In the genomic region with DNA sequence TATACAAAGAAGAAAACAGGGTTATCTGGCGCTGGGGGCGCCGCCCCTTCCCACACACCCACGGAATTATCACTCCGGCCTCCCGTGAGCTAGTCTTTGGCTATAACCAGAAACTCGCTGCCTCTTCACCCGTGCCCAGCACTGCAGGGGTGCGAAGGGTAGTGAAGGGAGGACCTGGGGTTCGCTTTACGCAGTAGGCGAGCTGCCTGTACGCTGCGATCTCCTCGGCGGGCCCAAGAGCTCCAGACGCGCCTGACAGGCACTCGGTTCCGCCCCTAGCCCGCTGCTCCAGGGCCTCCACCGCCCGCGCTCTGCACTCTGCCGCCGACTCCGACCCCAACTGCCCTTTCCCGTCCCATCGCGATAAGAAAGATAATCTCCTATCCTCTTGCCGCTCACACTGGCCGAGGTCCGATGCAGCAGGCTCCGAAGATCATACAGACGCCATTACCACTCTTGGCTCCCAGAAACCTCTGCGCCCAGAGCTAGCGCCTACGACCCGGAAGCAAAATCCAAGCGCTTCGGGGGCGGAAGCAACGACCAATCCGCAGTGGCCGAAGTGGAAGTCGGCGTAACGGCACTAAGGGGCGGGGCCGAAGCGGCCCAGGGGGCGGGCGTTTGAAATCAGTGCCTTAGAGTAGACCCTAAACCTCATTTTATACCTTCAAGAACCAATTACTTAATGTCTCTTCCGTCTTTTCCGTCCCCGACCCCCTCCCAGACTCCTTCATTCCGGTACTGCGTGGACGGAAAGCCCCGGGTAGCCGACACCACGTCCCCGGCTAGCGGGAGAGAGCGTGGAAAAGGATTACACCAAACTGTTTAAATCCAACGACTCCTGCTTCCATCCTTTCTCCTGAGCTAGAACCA, we compare ENCODE assay signal across 8 cellular contexts. TPM values are rescaled to one million over a fixed set of nuclear protein-coding genes. Genes with fewer than 3 reads are reported as not detected.
A peak's percentile ranks its signal among the peaks of the same experiment; 100 is the strongest.
DNase-seq lines count a peak whose midpoint lies in the region; ATAC-seq and TF ChIP-seq lines count a peak whose summit lies in the region.

Gene CWC15, minus strand, starts transcription at position 458 of the 870 bp plus-strand sequence. CDS start 1,371 bp downstream, outside the sequence.
Gene KDM4D, plus strand, starts transcription at position 611 of the 870 bp plus-strand sequence. CDS start 23,664 bp downstream, outside the sequence.

- DNase-seq in DMS153 treated with DMSO at 0.1 percent for 48 hours (lab: John Stamatoyannopoulos, UW; ENCODE audit: unreplicated experiment) (peak; percentile 86), OCI-M2 (lab: John Stamatoyannopoulos, UW; ENCODE audit: unreplicated experiment) (peak; percentile 64), erythroblast (lab: John Stamatoyannopoulos, UW) (peak; percentile 95), mucosa of gallbladder (ENCODE audit: low spot score) (peak; percentile 96)
- peak; percentile 94 for DNase-seq in activated T-cell treated with anti-CD3 and anti-CD28 coated beads, Interleukin-2, amount 50 U/mL, for 1 hour
- peak; percentile 90 for DNase-seq in stimulated activated CD8-positive, alpha-beta memory T cell treated with anti-CD3 and anti-CD28 coated beads, Interleukin-4, amount 100 ng/mL, for 24 hours (ENCODE audit: low read depth)

- TF ChIP-seq EP300 in Ishikawa (IDR thresholded peaks at IDR 0.05; ENCODE audit: borderline replicate concordance), result no peak

- TF ChIP-seq POLR2A in erythroblast (IDR thresholded peaks at IDR 0.05; ENCODE audit: low read length), result peak; percentile 81

- ATAC-seq in GM21619 (IDR thresholded peaks at IDR 0.05; ENCODE audit: unreplicated experiment), result peak; percentile 100

- TF ChIP-seq RAD21 in Ishikawa (IDR thresholded peaks at IDR 0.05; ENCODE audit: low read depth), result no peak

TF ChIP-seq in Ishikawa, 13 proteins besides CTCF, POLR2A, EP300 and RAD21:
- TF ChIP-seq FOXM1 (IDR thresholded peaks at IDR 0.05; ENCODE audit: borderline replicate concordance, low read depth) (peak; percentile 34; the same call in 1 of the 2 replicates), ZBTB7A (IDR thresholded peaks at IDR 0.05; ENCODE audit: low read depth) (no peak), TAF1 (IDR thresholded peaks at IDR 0.05; ENCODE audit: low read depth) (peak; percentile 94), USF1 (IDR thresholded peaks at IDR 0.05) (no peak), CREB1 (IDR thresholded peaks at IDR 0.05; ENCODE audit: low read depth) (peak; percentile 27; the same call in 1 of the 2 replicates), YY1 (IDR thresholded peaks at IDR 0.05; ENCODE audit: low read depth) (peak; percentile 96), TCF12 (IDR thresholded peaks at IDR 0.05; ENCODE audit: low read depth) (peak; percentile 49; the same call in 1 of the 2 replicates), TEAD4 (IDR thresholded peaks at IDR 0.05) (0 out of 2 replicates have a peak, but pooled peaks have one; percentile 18), REST (IDR thresholded peaks at IDR 0.05; ENCODE audit: low read depth) (no peak), CEBPB (IDR thresholded peaks at IDR 0.05) (no peak), EGR1 (IDR thresholded peaks at IDR 0.05) (peak; percentile 80), NFIC (IDR thresholded peaks at IDR 0.05) (no peak)
- TF ChIP-seq, protein P1, sequence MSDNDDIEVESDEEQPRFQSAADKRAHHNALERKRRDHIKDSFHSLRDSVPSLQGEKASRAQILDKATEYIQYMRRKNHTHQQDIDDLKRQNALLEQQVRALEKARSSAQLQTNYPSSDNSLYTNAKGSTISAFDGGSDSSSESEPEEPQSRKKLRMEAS (IDR thresholded peaks at IDR 0.05), result peak; percentile 43

RNA-seq across cellular contexts. Expression of gene CWC15, which starts in this region (rescaled TPM):
- total RNA-seq in mucosa of gallbladder, result 41.1 TPM

RNA-seq across cellular contexts. Expression of gene KDM4D, which starts in this region (rescaled TPM):
- total RNA-seq in mucosa of gallbladder, result 0.66 TPM

Comparison
In these comparisons a context has a peak if more than half of its experiments do, and no peak if none do; other contexts are left out.
1. Peak in every context shown above with its lines: DNase-seq and ATAC-seq.